13 cellular contexts compared by ENCODE assay signal in genomic region chr19:34665275-34665674, GRCh38. TPM values are rescaled to one million over a fixed set of nuclear protein-coding genes. Genes with fewer than 3 reads are reported as not detected.
A peak's percentile ranks its signal among the peaks of the same experiment; 100 is the strongest.
DNase-seq lines count a peak whose midpoint lies in the region; ATAC-seq and TF ChIP-seq lines count a peak whose summit lies in the region.
"Not testable (repeated sequence)": the region's sequence is repeated elsewhere in the genome, so short reads cannot be mapped to it uniquely, and the experiment has no call there.
"Had no signal": no experiment of that assay in that cellular context is flagged by ENCODE, and none has a peak within 500 bp of the region (broad histone marks: within the 10 kb centered on the region; RNA-seq: fewer than 3 reads in every experiment).

No MANE protein-coding gene starts in this region.

- BruUV-seq in Panc1 (replicated peaks; lab: Mats Ljungman, UMichigan) = not testable (repeated sequence)

- H3K4me3 ChIP-seq in LNCaP clone FGC (ENCODE audit: low read depth, low read length); Panc1 (ENCODE audit: low read depth in 2 of 2, low read length in 2 of 2); right lobe of liver; spleen: not testable (repeated sequence)

- CTCF ChIA-PET in Panc1 (lab: Charles Lee) = not testable (repeated sequence)

- not testable (repeated sequence) for H3K9me3 ChIP-seq in Panc1 (ENCODE audit: control insufficient read depth, insufficient read depth, low read depth, low read length); right lobe of liver; spleen

- H3K27ac ChIP-seq in C4-2B = peak overlapping the region; percentile 8
- H3K27ac ChIP-seq in Panc1 (ENCODE audit: low read length); right lobe of liver; spleen: not testable (repeated sequence)

- WGBS in right lobe of liver (ENCODE audit: insufficient coverage, low coverage, low lambda C conversion rate, missing lambda C conversion rate) = no CpG with 5 or more reads among the region's 4 CpGs
- WGBS in spleen, 5 donors = 67 to 96% (median 88%) methylated on average over 3 to 4 of the region's 4 CpGs

- TF ChIP-seq POLR2A in right lobe of liver (IDR thresholded peaks at IDR 0.05); spleen (IDR thresholded peaks at IDR 0.05): not testable (repeated sequence)

- 0 out of 2 replicates have a peak, but pooled peaks have one; percentile 14 for ATAC-seq in Panc1
- ATAC-seq in esophagus mucosa = peak; percentile 7
- peak in 2 of 4 donors; percentile 29 to 58 for ATAC-seq in right lobe of liver

- in situ Hi-C loops in Panc1 (cut with HindIII; ENCODE audit: low pct_unique_long_range_greater_than_20kb, low sequenced_read_pairs) = not testable (repeated sequence)

- H3K4me1 ChIP-seq in Panc1 (ENCODE audit: control insufficient read depth, insufficient read depth, low read length) = not testable (repeated sequence)
- peaks cover 0 to 45% (median 8%) of the 10 kb centered on the region in 4 donors for H3K4me1 ChIP-seq in right lobe of liver
- peaks cover 0 to 15% (median 8%) of the 10 kb centered on the region in 6 donors for H3K4me1 ChIP-seq in spleen

- H3K27me3 ChIP-seq in Panc1 (ENCODE audit: control insufficient read depth, insufficient read depth, low read length); right lobe of liver; spleen (replicated peaks in 1 of 7): not testable (repeated sequence)

- TF ChIP-seq CTCF in C4-2B (conservative IDR thresholded peaks at IDR 0.05); LNCaP clone FGC (IDR thresholded peaks at IDR 0.05; ENCODE audit: control insufficient read depth, extremely low read depth, insufficient read depth); Panc1 (IDR thresholded peaks at IDR 0.05); right lobe of liver (IDR thresholded peaks at IDR 0.05); spleen (IDR thresholded peaks at IDR 0.05 in 8 of 11, conservative IDR thresholded peaks at IDR 0.05 in 3 of 11): not testable (repeated sequence)

- peak; percentile 34 for DNase-seq in LNCaP clone FGC (ENCODE audit: low read depth)
- not testable (repeated sequence) for DNase-seq in Panc1 (ENCODE audit: low read depth, low spot score)
- DNase-seq in right lobe of liver = peak; percentile 68 to 73 (median 69)
- DNase-seq in spleen = peak; percentile 58

- intact Hi-C loops in Panc1 (cut with micrococcal nuclease; ENCODE audit: unreplicated experiment); right lobe of liver (cut with DNase I); spleen (cut with DNase I; ENCODE audit: low total_unique reads): not testable (repeated sequence)

- POLR2A ChIA-PET in Panc1 (lab: Charles Lee) = not testable (repeated sequence)

- H3K36me3 ChIP-seq in Panc1 (ENCODE audit: control insufficient read depth, insufficient read depth, low read length); right lobe of liver; spleen: not testable (repeated sequence)

RNA-seq across cellular contexts. Expression of gene SCGB2B2, which starts 11.7 kb away (rescaled TPM):
- total RNA-seq in Panc1 (2021; ENCODE audit: unreplicated experiment) = 0.59 TPM
- polyA plus RNA-seq in Panc1 (2012; ENCODE audit: insufficient read length) = 0.21 TPM
- 0.32 TPM for total RNA-seq in esophagus mucosa
- under 1 TPM; 0.20 to 0.68 (median 0.39) TPM for total RNA-seq in right lobe of liver
- 1 to 10 TPM in 6 of 7 donors, under 1 TPM in 1; 0.50 to 1.9 (median 1.3) TPM for total RNA-seq in spleen
- polyA plus RNA-seq in spleen = under 1 TPM in 2 of 3 donors, not detected in 1; 0.13 to 0.28 TPM
- total RNA-seq: A172, Daoy, G401 had no signal
- polyA plus RNA-seq: BJ; CD14-positive monocyte; CD4-positive, alpha-beta memory T cell; CD8-positive, alpha-beta memory T cell had no signal

RNA-seq across cellular contexts. Expression of gene ZNF302, which starts 12.2 kb away (rescaled TPM):
- total RNA-seq in Panc1 (2021; ENCODE audit: unreplicated experiment) (26.4 TPM), esophagus mucosa (7.2 TPM), right lobe of liver (10 to 100 TPM in 3 of 6 experiments, 1 to 10 TPM in 3; 7.3 to 14.5 (median 10.1) TPM), spleen (10 to 100 TPM; 24.7 to 36.1 (median 33.0) TPM)
- 11.9 TPM for polyA plus RNA-seq in Panc1 (2012; ENCODE audit: insufficient read length)
- 10 to 100 TPM; 18.9 to 23.2 (median 22.5) TPM for polyA plus RNA-seq in spleen
